In the genomic region with DNA sequence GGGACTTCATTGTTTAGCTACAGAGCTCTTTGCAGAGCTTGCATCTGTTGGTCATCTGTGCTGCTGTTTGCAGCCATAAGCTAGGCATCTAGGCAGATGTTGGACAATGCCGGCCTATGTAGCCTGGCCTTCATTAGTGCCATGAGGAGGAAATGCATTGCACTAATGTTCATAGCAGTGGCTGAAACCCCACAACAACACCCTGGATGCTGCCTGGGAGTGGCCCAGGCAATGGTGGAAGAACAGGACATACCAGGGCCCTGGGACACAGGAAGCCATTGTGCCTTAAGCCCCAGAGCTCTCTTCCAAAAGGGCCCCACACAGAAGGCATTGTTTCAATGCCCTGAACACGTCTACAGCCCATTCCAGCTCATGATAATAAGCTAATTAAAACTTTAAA, we compare ENCODE assay signal across 20 cellular contexts.
A peak's percentile ranks its signal among the peaks of the same experiment; 100 is the strongest.
DNase-seq lines count a peak whose midpoint lies in the region; ATAC-seq and TF ChIP-seq lines count a peak whose summit lies in the region.
"Had no signal": no experiment of that assay in that cellular context is flagged by ENCODE, and none has a peak within 500 bp of the region (broad histone marks: within the 10 kb centered on the region; RNA-seq: fewer than 3 reads in every experiment).

No MANE protein-coding gene starts in this region.

- no peak overlapping the region for H3K4me3 ChIP-seq in mammary epithelial cell (replicated peaks in 1 of 3; ENCODE audit: insufficient read depth in 1 of 3, low read depth in 2 of 3, low read length in 3 of 3)
- no peak overlapping the region for H3K4me3 ChIP-seq in heart right ventricle
- H3K4me3 ChIP-seq: left lung, transverse colon had no signal

- in situ Hi-C loops in mammary epithelial cell (cut with MboI; ENCODE audit: low sequenced_read_pairs in 2 of 2) = no loop called here

- no peaks in the 10 kb centered on the region for H3K36me3 ChIP-seq in mammary epithelial cell (ENCODE audit: insufficient read depth, low read length)
- H3K36me3 ChIP-seq in heart right ventricle = no peaks in the 10 kb centered on the region
- H3K36me3 ChIP-seq: left lung, transverse colon had no signal

- CTCF ChIA-PET in mammary epithelial cell (lab: Charles Lee; ENCODE audit: low non-redundant PET) = interaction anchor here (0.6 kb wide), 1 partner anchor 155 kb away, joined by 3 read pairs; no protein-coding TSS in a partner anchor

- intact Hi-C loops in mammary epithelial cell (cut with micrococcal nuclease) = no loop called here
- intact Hi-C loops in heart right ventricle (cut with DNase I) = no loop called here

- H3K4me1 ChIP-seq in mammary epithelial cell (ENCODE audit: insufficient read depth, low read length) (peaks cover 32% of the 10 kb centered on the region), heart right ventricle (no peaks in the 10 kb centered on the region)
- H3K4me1 ChIP-seq: left lung, transverse colon had no signal

- 100% methylated on average over 1 of the region's 2 CpGs for WGBS in mammary epithelial cell (ENCODE audit: low coverage, missing lambda C conversion rate)
- 73 to 83% methylated on average over 2 of the region's 2 CpGs for WGBS in heart right ventricle, 2 donors

- no peaks in the 10 kb centered on the region for H3K79me2 ChIP-seq in mammary epithelial cell (ENCODE audit: insufficient read depth, low read length)

- H3K27ac ChIP-seq in mammary epithelial cell (ENCODE audit: insufficient read depth, low read depth, low read length) (no peak overlapping the region), heart right ventricle (no peak overlapping the region)
- H3K27ac ChIP-seq: left lung, transverse colon had no signal

- no peaks in the 10 kb centered on the region for H3K27me3 ChIP-seq in mammary epithelial cell (ENCODE audit: insufficient read depth, low read length)
- H3K27me3 ChIP-seq in heart right ventricle = no peaks in the 10 kb centered on the region
- H3K27me3 ChIP-seq: left lung, transverse colon had no signal

- dilution Hi-C loops in mammary epithelial cell (cut with HindIII; ENCODE audit: low sequenced_read_pairs) = no loop called here

- H2AFZ ChIP-seq in mammary epithelial cell (ENCODE audit: low read depth, low read length) = peak overlapping the region; percentile 34

- no peak overlapping the region for H3K4me2 ChIP-seq in mammary epithelial cell (ENCODE audit: insufficient read depth, low read depth, low read length)

- H4K20me1 ChIP-seq in mammary epithelial cell (ENCODE audit: insufficient read depth, low read length) = no peaks in the 10 kb centered on the region

- no TSS peak for BruUV-seq in mammary epithelial cell (replicated peaks; lab: Mats Ljungman, UMichigan)

- ATAC-seq in HG03432 (IDR thresholded peaks at IDR 0.05; ENCODE audit: unreplicated experiment) (no peak), heart right ventricle (no peak)
- ATAC-seq: left lung; stimulated activated naive CD8-positive, alpha-beta T cell treated with anti-CD3 and anti-CD28 coated beads, Interleukin-15, amount 100 ng/mL, for 72 hours had no signal

- peak; percentile 77 for DNase-seq in Ammon's horn (ENCODE audit: low spot score)
- no peak for DNase-seq in mammary epithelial cell
- DNase-seq in hypothalamus (lab: John Stamatoyannopoulos, UW) = peak in 30 of 51 donors; percentile 1 to 64 (median 18)
- DNase-seq in pons (ENCODE audit: low spot score) = peak; percentile 85
- DNase-seq in T-helper 9 cell = no peak
- DNase-seq in LoVo (ENCODE audit: low spot score) = no peak
- DNase-seq in heart right ventricle = no peak
- DNase-seq: activated CD4-positive, alpha-beta T cell treated with anti-CD3 and anti-CD28 coated beads for 4 hours; activated naive CD4-positive, alpha-beta T cell treated with Interleukin-2 at 50 U/mL for 16 hours; activated T-cell treated with anti-CD3 and anti-CD28 coated beads, Interleukin-2, amount 50 U/mL, for 48 hours; DMS79; GF-D8; left lung; NCI-H2107; NCI-H510A; nephron progenitor cell; stimulated activated naive CD8-positive, alpha-beta T cell treated with anti-CD3 and anti-CD28 coated beads, Interleukin-15, amount 100 ng/mL, for 72 hours; T-helper 2 cell; transverse colon had no signal

- H3K9me3 ChIP-seq in mammary epithelial cell (replicated peaks; ENCODE audit: insufficient read depth, low read length) = no peaks in the 10 kb centered on the region
- no peaks in the 10 kb centered on the region for H3K9me3 ChIP-seq in heart right ventricle
- H3K9me3 ChIP-seq: left lung, transverse colon had no signal

- no peak for TF ChIP-seq CTCF in mammary epithelial cell (conservative IDR thresholded peaks at IDR 0.05 in 1 of 2, IDR thresholded peaks at IDR 0.05 in 1 of 2; ENCODE audit: extremely low read depth in 1 of 2, insufficient read depth in 1 of 2, low read depth in 1 of 2, low read length in 2 of 2)
- no peak for TF ChIP-seq CTCF in heart right ventricle (IDR thresholded peaks at IDR 0.05)

- H3K9ac ChIP-seq in mammary epithelial cell (ENCODE audit: insufficient read depth, low read length) = no peak overlapping the region

Comparison
In these comparisons a context has a peak if more than half of its experiments do, and no peak if none do; other contexts are left out.
1. DNase-seq: peak in Ammon's horn (single experiment), hypothalamus (30 of 51) and pons (single experiment); none in mammary epithelial cell (single experiment), T-helper 9 cell (single experiment), LoVo (single experiment) and heart right ventricle (0 of 2).